ENCODE assay signal across 9 cellular contexts in the genomic region with DNA sequence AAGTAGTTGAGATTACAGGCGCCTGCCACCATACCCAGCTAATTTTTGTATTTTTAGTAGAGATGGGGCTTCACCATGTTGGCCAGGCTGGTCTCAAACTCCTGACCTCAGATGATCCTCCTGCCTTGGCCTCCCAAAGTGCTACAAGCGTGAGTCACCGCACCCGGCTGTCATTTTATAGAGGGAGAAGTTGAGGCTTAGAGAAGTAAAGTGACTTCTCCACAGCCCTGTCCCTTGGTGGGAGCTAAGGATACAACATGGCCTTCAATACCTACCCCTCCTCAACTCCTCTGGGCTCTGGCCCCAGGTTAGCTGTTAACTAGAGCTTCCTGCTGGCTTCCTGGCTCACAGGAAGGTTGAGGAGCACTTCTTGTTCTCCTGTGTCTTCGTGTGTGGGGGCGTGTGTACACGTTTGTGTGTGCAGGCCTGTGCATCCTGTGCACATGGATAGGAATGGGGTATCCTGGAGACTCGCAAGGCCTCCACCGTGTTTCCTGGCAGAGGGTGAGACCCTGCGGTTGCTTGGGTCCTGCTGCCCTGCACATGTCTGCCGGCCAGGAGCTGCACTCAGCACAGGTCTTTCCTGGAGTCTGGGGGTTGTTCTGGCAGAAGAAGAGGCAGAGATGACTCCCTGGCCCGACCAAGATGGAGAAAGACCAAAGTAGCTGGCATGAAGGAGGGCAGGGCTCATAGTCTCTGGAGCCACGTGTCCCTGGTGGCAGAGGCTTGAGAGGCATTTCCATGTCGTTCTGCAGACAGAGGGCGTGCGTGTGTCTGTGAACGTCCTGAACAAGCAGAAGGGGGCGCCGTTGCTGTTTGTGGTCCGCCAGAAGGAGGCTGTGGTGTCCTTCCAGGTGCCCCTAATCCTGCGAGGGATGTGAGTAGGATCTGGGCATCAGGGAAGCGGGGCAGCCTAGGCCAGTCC. TPM values are rescaled to one million over a fixed set of nuclear protein-coding genes. Genes with fewer than 3 reads are reported as not detected.
DNase-seq lines count a peak whose midpoint lies in the region; ATAC-seq and TF ChIP-seq lines count a peak whose summit lies in the region.
"Had no signal": no experiment of that assay in that cellular context is flagged by ENCODE, and none has a peak within 500 bp of the region (broad histone marks: within the 10 kb centered on the region; RNA-seq: fewer than 3 reads in every experiment).

No MANE protein-coding gene starts in this region.

- POLR2A ChIA-PET in Panc1 (lab: Charles Lee) = no interaction called here

- H3K4me1 ChIP-seq in GM23338 (ENCODE audit: insufficient read depth) (peaks cover 25% of the 10 kb centered on the region), Panc1 (ENCODE audit: control insufficient read depth, insufficient read depth, low read length) (peaks cover 20% of the 10 kb centered on the region), parathyroid adenoma (peaks cover 15% of the 10 kb centered on the region)

- H3K9me3 Mint-ChIP-seq in GM23338 (no peaks in the 10 kb centered on the region), glutamatergic neuron (ENCODE audit: unreplicated experiment) (peaks cover 3% of the 10 kb centered on the region)
- H3K9me3 Mint-ChIP-seq in activated naive CD4-positive, alpha-beta T cell treated with anti-CD3 and anti-CD28 coated beads for 36 hours = no peaks in the 10 kb centered on the region

- H3K4me1 Mint-ChIP-seq in GM23338 = peaks cover 26% of the 10 kb centered on the region
- H3K4me1 Mint-ChIP-seq in activated naive CD4-positive, alpha-beta T cell treated with anti-CD3 and anti-CD28 coated beads for 36 hours (ENCODE audit: low read depth) = peaks cover 26% of the 10 kb centered on the region
- H3K4me1 Mint-ChIP-seq in glutamatergic neuron (ENCODE audit: low read depth, unreplicated experiment) = peaks cover 12% of the 10 kb centered on the region

- H3K9me2 ChIP-seq in GM23338 (ENCODE audit: insufficient read depth) = no peaks in the 10 kb centered on the region

- intact Hi-C loops in Panc1 (cut with micrococcal nuclease; ENCODE audit: unreplicated experiment) = no loop called here
- intact Hi-C loops in activated naive CD4-positive, alpha-beta T cell treated with anti-CD3 and anti-CD28 coated beads for 36 hours (cut with micrococcal nuclease) = loop anchor here (1.0 kb wide), 1 partner anchor 45 kb away; no protein-coding TSS in a partner anchor

- H3K27me3 Mint-ChIP-seq in GM23338 (ENCODE audit: insufficient read depth, low read depth, poor library complexity) (peaks cover 20% of the 10 kb centered on the region), glutamatergic neuron (ENCODE audit: unreplicated experiment) (peaks cover 8% of the 10 kb centered on the region)
- no peaks in the 10 kb centered on the region for H3K27me3 Mint-ChIP-seq in activated naive CD4-positive, alpha-beta T cell treated with anti-CD3 and anti-CD28 coated beads for 36 hours (ENCODE audit: low read depth)

- H3K4me3 ChIP-seq in GM23338 (no peak overlapping the region), Panc1 (ENCODE audit: low read depth in 2 of 2, low read length in 2 of 2) (no peak overlapping the region), parathyroid adenoma (ENCODE audit: low read depth, low read length) (no peak overlapping the region)

- 0 out of 2 replicates have a peak overlapping the region, but pooled peaks have one; percentile 85 for H2AFZ ChIP-seq in GM23338
- no peak overlapping the region for H2AFZ ChIP-seq in parathyroid adenoma

- H3K36me3 Mint-ChIP-seq in GM23338 (ENCODE audit: low read depth) (peaks cover 2% of the 10 kb centered on the region; the same call in 2 of the 3 replicates), glutamatergic neuron (ENCODE audit: unreplicated experiment) (no peaks in the 10 kb centered on the region)
- no peaks in the 10 kb centered on the region for H3K36me3 Mint-ChIP-seq in activated naive CD4-positive, alpha-beta T cell treated with anti-CD3 and anti-CD28 coated beads for 36 hours (ENCODE audit: low read depth)

- H4K20me1 ChIP-seq in GM23338 (replicated peaks; ENCODE audit: insufficient read depth) = no peaks in the 10 kb centered on the region

- 0 out of 2 replicates have a peak overlapping the region, but pooled peaks have one; percentile 32 for H3K4me2 ChIP-seq in GM23338
- H3K4me2 ChIP-seq in parathyroid adenoma (ENCODE audit: low read length) = no peak overlapping the region

- ATAC-seq in GM23338 = peak; percentile 56
- ATAC-seq in Panc1 = no peak
- ATAC-seq in HG03135 (IDR thresholded peaks at IDR 0.05; ENCODE audit: unreplicated experiment) = no peak

- H3K27ac ChIP-seq in GM23338 (ENCODE audit: low read depth) (no peak overlapping the region), Panc1 (ENCODE audit: low read length) (no peak overlapping the region), parathyroid adenoma (no peak overlapping the region)
- H3K27ac ChIP-seq: KMS-11 had no signal

- H3K27ac Mint-ChIP-seq in GM23338 (0 out of 2 replicates have a peak overlapping the region, but pooled peaks have one; percentile 32), glutamatergic neuron (ENCODE audit: unreplicated experiment) (no peak overlapping the region)
- no peak overlapping the region for H3K27ac Mint-ChIP-seq in activated naive CD4-positive, alpha-beta T cell treated with anti-CD3 and anti-CD28 coated beads for 36 hours

- CTCF ChIA-PET in Panc1 (lab: Charles Lee) = interaction anchor here (0.7 to 1.5 kb wide), 6 partner anchors 19 to 438 kb away, joined by 3 to 10 read pairs (median 5); a partner anchor contains a TSS
- CTCF ChIA-PET in activated naive CD4-positive, alpha-beta T cell treated with anti-CD3 and anti-CD28 coated beads for 36 hours (lab: Charles Lee) = interaction anchor here (0.6 to 6.4 kb wide), 25 partner anchors 9 to 409 kb away, joined by 3 to 72 read pairs (median 4); a partner anchor contains a TSS

- in situ Hi-C loops in Panc1 (cut with HindIII; ENCODE audit: low pct_unique_long_range_greater_than_20kb, low sequenced_read_pairs) = no loop called here

- H3K9me3 ChIP-seq in Panc1 (ENCODE audit: control insufficient read depth, insufficient read depth, low read depth, low read length) = no peaks in the 10 kb centered on the region
- no peaks in the 10 kb centered on the region for H3K9me3 ChIP-seq in parathyroid adenoma (ENCODE audit: control insufficient read depth, low read length)

- H3K36me3 ChIP-seq in GM23338 (ENCODE audit: insufficient read depth) (no peaks in the 10 kb centered on the region), Panc1 (ENCODE audit: control insufficient read depth, insufficient read depth, low read length) (no peaks in the 10 kb centered on the region), parathyroid adenoma (ENCODE audit: control insufficient read depth, insufficient read depth, low read length) (no peaks in the 10 kb centered on the region)

- peaks cover 23% of the 10 kb centered on the region for H3F3A ChIP-seq in GM23338 (replicated peaks; ENCODE audit: low read depth)

- peak; percentile 74 to 99 for TF ChIP-seq CTCF in GM23338 (conservative IDR thresholded peaks at IDR 0.05; ENCODE audit: low read depth in 2 of 2)
- TF ChIP-seq CTCF in Panc1 (IDR thresholded peaks at IDR 0.05) = no peak; the same call in 1 of the 2 replicates
- TF ChIP-seq CTCF in glutamatergic neuron (IDR thresholded peaks at IDR 0.05; ENCODE audit: partially characterized antibody, unreplicated experiment) = peak; percentile 28
- TF ChIP-seq CTCF in parathyroid adenoma (IDR thresholded peaks at IDR 0.05) = peak; percentile 29

- DNase-seq in CD1c-positive myeloid dendritic cell (ENCODE audit: extremely low spot score) (peak; percentile 77), GM23338 (ENCODE audit: low spot score) (peak; percentile 95), Panc1 (ENCODE audit: low read depth, low spot score) (peak; percentile 24), glutamatergic neuron (peak; percentile 75), ureter (ENCODE audit: low spot score) (peak; percentile 70)
- peak; percentile 87 for DNase-seq in activated naive CD4-positive, alpha-beta T cell treated with anti-CD3 and anti-CD28 coated beads for 36 hours

- H3K9ac ChIP-seq in parathyroid adenoma = no peak overlapping the region
- H3K9ac ChIP-seq: KMS-11 had no signal

- H3K79me2 ChIP-seq in GM23338 (replicated peaks; ENCODE audit: insufficient read depth) = peaks cover 5% of the 10 kb centered on the region; the same call in 1 of the 2 replicates
- H3K79me2 ChIP-seq in parathyroid adenoma = no peaks in the 10 kb centered on the region

- no peaks in the 10 kb centered on the region for H3K27me3 ChIP-seq in GM23338 (ENCODE audit: insufficient read depth)
- no peaks in the 10 kb centered on the region for H3K27me3 ChIP-seq in Panc1 (ENCODE audit: control insufficient read depth, insufficient read depth, low read length)
- H3K27me3 ChIP-seq in parathyroid adenoma (ENCODE audit: control insufficient read depth, insufficient read depth, low read length) = no peaks in the 10 kb centered on the region

- no TSS peak for BruUV-seq in Panc1 (replicated peaks; lab: Mats Ljungman, UMichigan)

- H3K4me3 Mint-ChIP-seq in GM23338 (peak overlapping the region; percentile 95), glutamatergic neuron (ENCODE audit: unreplicated experiment) (no peak overlapping the region)
- H3K4me3 Mint-ChIP-seq in activated naive CD4-positive, alpha-beta T cell treated with anti-CD3 and anti-CD28 coated beads for 36 hours = peak overlapping the region; percentile 93

RNA-seq across cellular contexts. Expression of a gene that starts 2.4 kb away (rescaled TPM):
- total RNA-seq in GM23338 (2014; rRNA removed; shearing (Covaris generic)) = 11.3 and 12.1 TPM in 2 replicates
- polyA plus RNA-seq in GM23338 (2016; fragmentation: Nextera tagmentation; extraction: Ambion mirVana) = 7.5 and 9.2 TPM in 2 replicates
- total RNA-seq in Panc1 (2021; ENCODE audit: unreplicated experiment) (47.6 TPM), glutamatergic neuron (ENCODE audit: unreplicated experiment) (23.6 TPM), ureter (36.5 TPM)
- 63.6 TPM for polyA plus RNA-seq in Panc1 (2012; ENCODE audit: insufficient read length)
- total RNA-seq in activated naive CD4-positive, alpha-beta T cell treated with anti-CD3 and anti-CD28 coated beads for 36 hours = 10 to 100 TPM; 23.9 to 25.6 TPM

RNA-seq across cellular contexts. Expression of a gene that starts 18.2 kb away (rescaled TPM):
- total RNA-seq in GM23338 (2014; rRNA removed; shearing (Covaris generic)) = 130 and 138 TPM in 2 replicates
- polyA plus RNA-seq in GM23338 (2016; fragmentation: Nextera tagmentation; extraction: Ambion mirVana) = 86.8 TPM in 2 replicates
- 6.4 TPM for total RNA-seq in Panc1 (2021; ENCODE audit: unreplicated experiment)
- 3.9 TPM for polyA plus RNA-seq in Panc1 (2012; ENCODE audit: insufficient read length)
- 1 to 10 TPM; 2.1 to 2.2 TPM for total RNA-seq in activated naive CD4-positive, alpha-beta T cell treated with anti-CD3 and anti-CD28 coated beads for 36 hours
- 6.1 TPM for total RNA-seq in glutamatergic neuron (ENCODE audit: unreplicated experiment)
- total RNA-seq in ureter = 1,521 TPM

RNA-seq across cellular contexts. Expression of a gene that starts 36.8 kb away (rescaled TPM):
- 143 and 148 TPM in 2 replicates for total RNA-seq in GM23338 (2014; rRNA removed; shearing (Covaris generic))
- 74.1 and 87.5 TPM in 2 replicates for polyA plus RNA-seq in GM23338 (2016; fragmentation: Nextera tagmentation; extraction: Ambion mirVana)
- total RNA-seq in Panc1 (2021; ENCODE audit: unreplicated experiment) = 179 TPM
- 118 TPM for polyA plus RNA-seq in Panc1 (2012; ENCODE audit: insufficient read length)
- total RNA-seq in activated naive CD4-positive, alpha-beta T cell treated with anti-CD3 and anti-CD28 coated beads for 36 hours = 10 to 100 TPM; 43.7 to 44.3 TPM
- 161 TPM for total RNA-seq in glutamatergic neuron (ENCODE audit: unreplicated experiment)
- total RNA-seq in ureter = 77.2 TPM

RNA-seq across cellular contexts. Expression of a gene that starts 51.0 kb away (rescaled TPM):
- 46.4 and 61.1 TPM in 2 replicates for total RNA-seq in GM23338 (2014; rRNA removed; shearing (Covaris generic))
- polyA plus RNA-seq in GM23338 (2016; fragmentation: Nextera tagmentation; extraction: Ambion mirVana) = 12.4 and 12.5 TPM in 2 replicates
- total RNA-seq in Panc1 (2021; ENCODE audit: unreplicated experiment) = 60.6 TPM
- 44.4 TPM for polyA plus RNA-seq in Panc1 (2012; ENCODE audit: insufficient read length)
- total RNA-seq in activated naive CD4-positive, alpha-beta T cell treated with anti-CD3 and anti-CD28 coated beads for 36 hours = 10 to 100 TPM; 97.6 to 97.9 TPM
- 109 TPM for total RNA-seq in glutamatergic neuron (ENCODE audit: unreplicated experiment)
- total RNA-seq in ureter = 99.6 TPM

RNA-seq across cellular contexts. Expression of a gene that starts 51.5 kb away (rescaled TPM):
- total RNA-seq in GM23338 (2014; rRNA removed; shearing (Covaris generic)) = 19.4 and 23.5 TPM in 2 replicates
- 23.6 and 28.4 TPM in 2 replicates for polyA plus RNA-seq in GM23338 (2016; fragmentation: Nextera tagmentation; extraction: Ambion mirVana)
- total RNA-seq in Panc1 (2021; ENCODE audit: unreplicated experiment) (39.7 TPM), glutamatergic neuron (ENCODE audit: unreplicated experiment) (43.0 TPM), ureter (32.1 TPM)
- polyA plus RNA-seq in Panc1 (2012; ENCODE audit: insufficient read length) = 27.3 TPM
- 10 to 100 TPM; 14.0 to 14.4 TPM for total RNA-seq in activated naive CD4-positive, alpha-beta T cell treated with anti-CD3 and anti-CD28 coated beads for 36 hours

Comparison
In these comparisons a context has a peak if more than half of its experiments do, and no peak if none do; other contexts are left out.
1. DNase-seq: peak in every context shown above with its lines; median percentile 95 in GM23338; 87 in activated naive CD4-positive, alpha-beta T cell treated with anti-CD3 and anti-CD28 coated beads for 36 hours; 77 in CD1c-positive myeloid dendritic cell; 75 in glutamatergic neuron; 70 in ureter; 24 in Panc1.
2. RNA of a gene that starts 18.2 kb away (total RNA-seq): 1,521 TPM in ureter (single experiment) and 130 to 138 TPM in GM23338; 6.4 TPM in Panc1 (single experiment), 6.1 TPM in glutamatergic neuron (single experiment) and 2.1 to 2.2 TPM in activated naive CD4-positive, alpha-beta T cell treated with anti-CD3 and anti-CD28 coated beads for 36 hours; every median in the first group is over 10 times any median in the second.